In genomic region chr12:1907652-1908611, GRCh38 we compare ENCODE assay signal across 8 cellular contexts. TPM values are rescaled to one million over a fixed set of nuclear protein-coding genes. Genes with fewer than 3 reads are reported as not detected.
DNase-seq lines count a peak whose midpoint lies in the region; ATAC-seq, FAIRE-seq and TF ChIP-seq lines count a peak whose summit lies in the region.

No MANE protein-coding gene starts in this region.

- peak overlapping the region; percentile 73 for H3K4me3 Mint-ChIP-seq in stimulated activated memory B cell treated with anti-CD40 and anti-IgM and Interleukin-4, amounts not matched to agents 10 μg/mL and 1 μg/mL and 100 μg/mL, for 72 hours

- H3K36me3 ChIP-seq in hepatocyte (replicated peaks; ENCODE audit: insufficient read depth, low read depth): no peaks in the 10 kb centered on the region
- H3K36me3 ChIP-seq in sigmoid colon: no peaks in the 10 kb centered on the region

- H2AFZ ChIP-seq in hepatocyte: no peak overlapping the region

- H3K27me3 ChIP-seq in hepatocyte (no peaks in the 10 kb centered on the region), sigmoid colon (no peaks in the 10 kb centered on the region)

- peaks cover 7% of the 10 kb centered on the region for H3K4me1 Mint-ChIP-seq in stimulated activated memory B cell treated with anti-CD40 and anti-IgM and Interleukin-4, amounts not matched to agents 10 μg/mL and 1 μg/mL and 100 μg/mL, for 72 hours

- no peaks in the 10 kb centered on the region for H3K9me2 ChIP-seq in hepatocyte (replicated peaks; ENCODE audit: insufficient read depth)

- H3K9me3 ChIP-seq in hepatocyte (ENCODE audit: low read depth) (peaks cover 5% of the 10 kb centered on the region), sigmoid colon (peaks cover 0 to 9% (median 4%) of the 10 kb centered on the region in 4 donors)

- DNase-seq in HTR-8/SVneo (ENCODE audit: insufficient read length, low spot score) (no peak), activated T-cell treated with anti-CD3 and anti-CD28 coated beads for 4 hours (peak; percentile 27), hepatocyte (ENCODE audit: low spot score) (peak; percentile 3), DMS79 (lab: John Stamatoyannopoulos, UW) (no peak), sigmoid colon (no peak)

- H3K4me3 ChIP-seq in hepatocyte (no peak overlapping the region), sigmoid colon (no peak overlapping the region)

- no peaks in the 10 kb centered on the region for H4K20me1 ChIP-seq in hepatocyte (ENCODE audit: insufficient read depth, poor library complexity, severe bottlenecking)

- H3K36me3 Mint-ChIP-seq in stimulated activated memory B cell treated with anti-CD40 and anti-IgM and Interleukin-4, amounts not matched to agents 10 μg/mL and 1 μg/mL and 100 μg/mL, for 72 hours: no peaks in the 10 kb centered on the region

- 96% methylated on average over 59 of the region's 67 CpGs for WGBS in hepatocyte (ENCODE audit: low lambda C conversion rate, missing lambda C conversion rate)
- WGBS in sigmoid colon, 2 donors: 20 to 27% methylated on average over 67 of the region's 67 CpGs

- TF ChIP-seq EP300 in sigmoid colon (IDR thresholded peaks at IDR 0.05): no peak

- TF ChIP-seq CTCF in hepatocyte (IDR thresholded peaks at IDR 0.05; ENCODE audit: poor library complexity) (no peak), sigmoid colon (IDR thresholded peaks at IDR 0.05) (no peak)

- H3K4me2 ChIP-seq in hepatocyte: no peak overlapping the region

- no peak overlapping the region for H3K27ac ChIP-seq in hepatocyte
- no peak overlapping the region for H3K27ac ChIP-seq in sigmoid colon

- FAIRE-seq in HTR-8/SVneo (lab: Jason Lieb, UNC): peak; percentile 62

- no peaks in the 10 kb centered on the region for H3K4me1 ChIP-seq in hepatocyte (ENCODE audit: insufficient read depth)
- peaks cover 0 to 7% (median 5%) of the 10 kb centered on the region in 4 donors for H3K4me1 ChIP-seq in sigmoid colon

- H3K27me3 Mint-ChIP-seq in stimulated activated memory B cell treated with anti-CD40 and anti-IgM and Interleukin-4, amounts not matched to agents 10 μg/mL and 1 μg/mL and 100 μg/mL, for 72 hours: peaks cover 8% of the 10 kb centered on the region

- H3K9me3 Mint-ChIP-seq in stimulated activated memory B cell treated with anti-CD40 and anti-IgM and Interleukin-4, amounts not matched to agents 10 μg/mL and 1 μg/mL and 100 μg/mL, for 72 hours: peaks cover 13% of the 10 kb centered on the region

- ATAC-seq in stimulated activated memory B cell treated with anti-CD40 and anti-IgM and Interleukin-4, amounts not matched to agents 10 μg/mL and 1 μg/mL and 100 μg/mL, for 72 hours: peak; percentile 16
- no peak for ATAC-seq in GM21723 (IDR thresholded peaks at IDR 0.05; ENCODE audit: unreplicated experiment)
- ATAC-seq in GM18873 (IDR thresholded peaks at IDR 0.05; ENCODE audit: low FRiP score, unreplicated experiment): no peak

- peak overlapping the region; percentile 27 for H3K27ac Mint-ChIP-seq in stimulated activated memory B cell treated with anti-CD40 and anti-IgM and Interleukin-4, amounts not matched to agents 10 μg/mL and 1 μg/mL and 100 μg/mL, for 72 hours

- TF ChIP-seq POLR2A in sigmoid colon (IDR thresholded peaks at IDR 0.05): no peak

- H3K79me2 ChIP-seq in hepatocyte: no peaks in the 10 kb centered on the region

- intact Hi-C loops in sigmoid colon (cut with DNase I): no loop called here

RNA-seq across cellular contexts. Expression of gene CACNA2D4, which starts 10.5 kb away (rescaled TPM):
- total RNA-seq in hepatocyte (1.3 and 4.7 TPM in 2 replicates), sigmoid colon (1 to 10 TPM; 2.8 to 4.9 (median 3.4) TPM)
- polyA plus RNA-seq in hepatocyte (2.1 and 5.7 TPM in 2 replicates), sigmoid colon (1 to 10 TPM; 3.6 to 5.8 (median 5.4) TPM)

Comparison
In these comparisons a context has a peak if more than half of its experiments do, and no peak if none do; other contexts are left out.
1. DNase-seq: peak in activated T-cell treated with anti-CD3 and anti-CD28 coated beads for 4 hours (single experiment) and hepatocyte (single experiment); none in HTR-8/SVneo (single experiment), DMS79 (single experiment) and sigmoid colon (single experiment).